ENCODE assay signal across 17 cellular contexts in genomic region chr10:5488272-5489161, GRCh38. TPM values are rescaled to one million over a fixed set of nuclear protein-coding genes. Genes with fewer than 3 reads are reported as not detected.
DNase-seq lines count a peak whose midpoint lies in the region; ATAC-seq lines count a peak whose summit lies in the region.
"Had no signal": no experiment of that assay in that cellular context is flagged by ENCODE, and none has a peak within 500 bp of the region (broad histone marks: within the 10 kb centered on the region; RNA-seq: fewer than 3 reads in every experiment).

No MANE protein-coding gene starts in this region.

- H3K36me3 Mint-ChIP-seq in activated T-helper 2 cell treated with anti-CD3 and anti-CD28 coated beads, Interferon-gamma antibody, Interleukin-2, Interleukin-4, amounts not matched to agents 10 μg/mL and 5 μg/mL and 100 μg/mL, durations not matched to agents 14 hours and 24 hours and 36 hours (ENCODE audit: low read depth): no peaks in the 10 kb centered on the region
- H3K36me3 Mint-ChIP-seq: activated naive CD4-positive, alpha-beta T cell treated with anti-CD3 and anti-CD28 coated beads, Interleukin-2, amount 50 U/mL, for 24 hours had no signal

- intact Hi-C loops in posterior vena cava (cut with DNase I): no loop called here
- intact Hi-C loops in activated T-helper 2 cell treated with anti-CD3 and anti-CD28 coated beads, Interferon-gamma antibody, Interleukin-2, Interleukin-4, amounts not matched to agents 10 μg/mL and 5 μg/mL and 100 μg/mL, durations not matched to agents 14 hours and 24 hours and 36 hours (cut with micrococcal nuclease): no loop called here

- DNase-seq in HPDE6-E6E7 (ENCODE audit: extremely low spot score): peak; percentile 54
- DNase-seq in NCI-H2196 treated with DMSO at 0.1 percent for 48 hours (lab: John Stamatoyannopoulos, UW; ENCODE audit: unreplicated experiment): peak; percentile 26
- DNase-seq in posterior vena cava (ENCODE audit: low spot score): peak; percentile 50
- no peak for DNase-seq in mesenteric fat pad (ENCODE audit: low spot score)
- no peak for DNase-seq in KBM-7
- no peak for DNase-seq in activated T-helper 2 cell treated with anti-CD3 and anti-CD28 coated beads, Interferon-gamma antibody, Interleukin-2, Interleukin-4, amounts not matched to agents 10 μg/mL and 5 μg/mL and 100 μg/mL, durations not matched to agents 14 hours and 24 hours and 36 hours (ENCODE audit: low spot score)
- DNase-seq: activated CD8-positive, alpha-beta T cell treated with anti-CD3 and anti-CD28 coated beads, Interleukin-2, amount 10 ng/mL, durations not matched to agents 7 days and 5 days; gastrocnemius medialis; stimulated activated CD4-positive, alpha-beta T cell treated with anti-CD3 and anti-CD28 coated beads, Interleukin-4, amount 100 ng/mL, for 1 hour; stimulated activated naive CD4-positive, alpha-beta T cell treated with Interleukin-2 at 50 U/mL for 16 hours; T-helper 2 cell had no signal

- H3K9me3 Mint-ChIP-seq in activated T-helper 2 cell treated with anti-CD3 and anti-CD28 coated beads, Interferon-gamma antibody, Interleukin-2, Interleukin-4, amounts not matched to agents 10 μg/mL and 5 μg/mL and 100 μg/mL, durations not matched to agents 14 hours and 24 hours and 36 hours: peaks cover 5% of the 10 kb centered on the region
- H3K9me3 Mint-ChIP-seq: activated naive CD4-positive, alpha-beta T cell treated with anti-CD3 and anti-CD28 coated beads, Interleukin-2, amount 50 U/mL, for 24 hours had no signal

- no peak overlapping the region for H3K4me3 Mint-ChIP-seq in activated T-helper 2 cell treated with anti-CD3 and anti-CD28 coated beads, Interferon-gamma antibody, Interleukin-2, Interleukin-4, amounts not matched to agents 10 μg/mL and 5 μg/mL and 100 μg/mL, durations not matched to agents 14 hours and 24 hours and 36 hours (ENCODE audit: low read depth)
- H3K4me3 Mint-ChIP-seq: activated CD8-positive, alpha-beta T cell treated with anti-CD3 and anti-CD28 coated beads, Interleukin-2, amount 10 ng/mL, durations not matched to agents 7 days and 5 days; activated naive CD4-positive, alpha-beta T cell treated with anti-CD3 and anti-CD28 coated beads, Interleukin-2, amount 50 U/mL, for 24 hours; dendritic cell treated with granulocyte-macrophage colony-stimulating factor and Interleukin-4, amounts not matched to agents 40 ng/mL and 50 ng/mL, for 4 days had no signal

- no peaks in the 10 kb centered on the region for H3K4me1 Mint-ChIP-seq in activated T-helper 2 cell treated with anti-CD3 and anti-CD28 coated beads, Interferon-gamma antibody, Interleukin-2, Interleukin-4, amounts not matched to agents 10 μg/mL and 5 μg/mL and 100 μg/mL, durations not matched to agents 14 hours and 24 hours and 36 hours (ENCODE audit: low read depth)
- H3K4me1 Mint-ChIP-seq: activated naive CD4-positive, alpha-beta T cell treated with anti-CD3 and anti-CD28 coated beads, Interleukin-2, amount 50 U/mL, for 24 hours had no signal

- H3K27me3 Mint-ChIP-seq in activated T-helper 2 cell treated with anti-CD3 and anti-CD28 coated beads, Interferon-gamma antibody, Interleukin-2, Interleukin-4, amounts not matched to agents 10 μg/mL and 5 μg/mL and 100 μg/mL, durations not matched to agents 14 hours and 24 hours and 36 hours (ENCODE audit: low read depth): no peaks in the 10 kb centered on the region
- H3K27me3 Mint-ChIP-seq: activated naive CD4-positive, alpha-beta T cell treated with anti-CD3 and anti-CD28 coated beads, Interleukin-2, amount 50 U/mL, for 24 hours had no signal

- peak; percentile 92 for ATAC-seq in esophagus mucosa
- ATAC-seq: activated CD8-positive, alpha-beta T cell treated with anti-CD3 and anti-CD28 coated beads, Interleukin-2, amount 10 ng/mL, durations not matched to agents 7 days and 5 days had no signal

- H3K27ac Mint-ChIP-seq in activated T-helper 2 cell treated with anti-CD3 and anti-CD28 coated beads, Interferon-gamma antibody, Interleukin-2, Interleukin-4, amounts not matched to agents 10 μg/mL and 5 μg/mL and 100 μg/mL, durations not matched to agents 14 hours and 24 hours and 36 hours: no peak overlapping the region
- H3K27ac Mint-ChIP-seq: activated CD8-positive, alpha-beta T cell treated with anti-CD3 and anti-CD28 coated beads, Interleukin-2, amount 10 ng/mL, durations not matched to agents 7 days and 5 days; activated naive CD4-positive, alpha-beta T cell treated with anti-CD3 and anti-CD28 coated beads, Interleukin-2, amount 50 U/mL, for 24 hours; dendritic cell treated with granulocyte-macrophage colony-stimulating factor and Interleukin-4, amounts not matched to agents 40 ng/mL and 50 ng/mL, for 4 days had no signal

- in situ Hi-C loops in KBM-7 (cut with MboI; ENCODE audit: low pct_unique_long_range_greater_than_20kb, low sequenced_read_pairs): no loop called here

RNA-seq across cellular contexts. Expression of gene CALML5, which starts 10.9 kb away (rescaled TPM):
- total RNA-seq in esophagus mucosa: 16.6 TPM
- not detected for total RNA-seq in posterior vena cava
- not detected for total RNA-seq in mesenteric fat pad
- total RNA-seq in activated T-helper 2 cell treated with anti-CD3 and anti-CD28 coated beads, Interferon-gamma antibody, Interleukin-2, Interleukin-4, amounts not matched to agents 10 μg/mL and 5 μg/mL and 100 μg/mL, durations not matched to agents 14 hours and 24 hours and 36 hours: not detected in 2 replicates
- total RNA-seq: activated CD8-positive, alpha-beta T cell treated with anti-CD3 and anti-CD28 coated beads, Interleukin-2, amount 10 ng/mL, durations not matched to agents 7 days and 5 days; gastrocnemius medialis; liver; M059J; progenitor cell of endocrine pancreas had no signal

RNA-seq across cellular contexts. Expression of gene CALML3, which starts 36.2 kb away (rescaled TPM):
- 501 TPM for total RNA-seq in esophagus mucosa
- total RNA-seq in posterior vena cava: not detected
- total RNA-seq in mesenteric fat pad: not detected
- not detected in 2 replicates for total RNA-seq in activated T-helper 2 cell treated with anti-CD3 and anti-CD28 coated beads, Interferon-gamma antibody, Interleukin-2, Interleukin-4, amounts not matched to agents 10 μg/mL and 5 μg/mL and 100 μg/mL, durations not matched to agents 14 hours and 24 hours and 36 hours
- total RNA-seq: activated CD8-positive, alpha-beta T cell treated with anti-CD3 and anti-CD28 coated beads, Interleukin-2, amount 10 ng/mL, durations not matched to agents 7 days and 5 days; gastrocnemius medialis; liver; M059J; progenitor cell of endocrine pancreas had no signal

Comparison
In these comparisons a context has a peak if more than half of its experiments do, and no peak if none do; other contexts are left out.
1. DNase-seq: peak in HPDE6-E6E7 (single experiment), NCI-H2196 treated with DMSO at 0.1 percent for 48 hours (single experiment) and posterior vena cava (single experiment); none in mesenteric fat pad (single experiment), KBM-7 (single experiment) and activated T-helper 2 cell treated with anti-CD3 and anti-CD28 coated beads, Interferon-gamma antibody, Interleukin-2, Interleukin-4, amounts not matched to agents 10 μg/mL and 5 μg/mL and 100 μg/mL, durations not matched to agents 14 hours and 24 hours and 36 hours (single experiment).
2. RNA of gene CALML5, which starts 10.9 kb away (total RNA-seq): 16.6 TPM in esophagus mucosa (single experiment); not detected in posterior vena cava, not detected in mesenteric fat pad (single experiment) and not detected in activated T-helper 2 cell treated with anti-CD3 and anti-CD28 coated beads, Interferon-gamma antibody, Interleukin-2, Interleukin-4, amounts not matched to agents 10 μg/mL and 5 μg/mL and 100 μg/mL, durations not matched to agents 14 hours and 24 hours and 36 hours; every median in the first group is over 10 times any median in the second.
3. RNA of gene CALML3, which starts 36.2 kb away (total RNA-seq): 501 TPM in esophagus mucosa (single experiment); not detected in posterior vena cava, not detected in mesenteric fat pad (single experiment) and not detected in activated T-helper 2 cell treated with anti-CD3 and anti-CD28 coated beads, Interferon-gamma antibody, Interleukin-2, Interleukin-4, amounts not matched to agents 10 μg/mL and 5 μg/mL and 100 μg/mL, durations not matched to agents 14 hours and 24 hours and 36 hours; every median in the first group is over 100 times any median in the second.